21 cellular contexts compared by ENCODE assay signal in the genomic region with DNA sequence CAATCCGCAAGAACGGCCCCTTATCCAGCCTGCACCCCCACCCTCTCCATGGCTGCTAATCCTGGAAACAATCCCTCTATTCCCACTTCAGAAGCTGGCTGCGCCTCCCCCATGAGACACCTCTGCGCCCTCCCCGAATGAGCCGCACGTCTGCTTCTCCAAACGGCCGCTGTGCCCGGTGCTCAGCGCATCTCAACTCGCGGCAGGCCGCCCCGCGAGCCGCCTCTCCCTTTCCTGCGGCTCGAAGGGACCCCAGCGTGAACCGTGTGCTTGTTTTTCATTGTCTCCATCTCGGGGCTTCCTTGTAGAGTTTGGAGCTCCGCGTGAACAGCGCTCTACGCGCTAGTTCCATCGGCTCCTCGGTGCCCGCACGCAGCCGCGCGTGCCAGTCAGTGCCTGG. TPM values are rescaled to one million over a fixed set of nuclear protein-coding genes. Genes with fewer than 3 reads are reported as not detected.
DNase-seq lines count a peak whose midpoint lies in the region; ATAC-seq and TF ChIP-seq lines count a peak whose summit lies in the region.
"Had no signal": no experiment of that assay in that cellular context is flagged by ENCODE, and none has a peak within 500 bp of the region (broad histone marks: within the 10 kb centered on the region; RNA-seq: fewer than 3 reads in every experiment).

No MANE protein-coding gene starts in this region.

- no peak for TF ChIP-seq POLR2A in body of pancreas (IDR thresholded peaks at IDR 0.05)

- no peak overlapping the region for H3K23ac ChIP-seq in H9 (ENCODE audit: insufficient read length, low read depth, low read length)

- H2BK12ac ChIP-seq in H9 (ENCODE audit: insufficient read length, low read depth, low read length): no peak overlapping the region

- H2AK5ac ChIP-seq in H9 (ENCODE audit: insufficient read length, low read length): no peak overlapping the region

- H3K4me1 ChIP-seq in SK-N-SH (ENCODE audit: control insufficient read depth in 1 of 2, insufficient read depth in 2 of 2, low read depth in 1 of 2, low read length in 1 of 2): peaks cover 5 to 19% of the 10 kb centered on the region in 2 experiments; a peak in 3 of 4 replicates
- peaks cover 11% of the 10 kb centered on the region for H3K4me1 ChIP-seq in CD8-positive, alpha-beta memory T cell (ENCODE audit: insufficient read depth, low read length)
- peaks cover 9% of the 10 kb centered on the region in 2 donors for H3K4me1 ChIP-seq in naive thymus-derived CD4-positive, alpha-beta T cell (ENCODE audit: control insufficient read depth in 2 of 2, insufficient read depth in 2 of 2, low read length in 2 of 2)
- peaks cover 2% of the 10 kb centered on the region; the same call in 1 of the 2 replicates for H3K4me1 ChIP-seq in H9 (ENCODE audit: insufficient read depth, low read length)
- H3K4me1 ChIP-seq in body of pancreas: peaks cover 11% of the 10 kb centered on the region
- H3K4me1 ChIP-seq: upper lobe of right lung had no signal

- CTCF ChIA-PET in SK-N-SH (lab: Yijun Ruan, JAX): interaction anchor here (0.7 to 4.4 kb wide), 8 partner anchors 18 to 597 kb away, joined by 3 to 90 read pairs (median 4); no protein-coding TSS in a partner anchor
- CTCF ChIA-PET in CD8-positive, alpha-beta memory T cell (lab: Charles Lee): interaction anchor here (1.0 to 5.0 kb wide), 3 partner anchors 11 to 82 kb away, joined by 3 to 67 read pairs (median 4); no protein-coding TSS in a partner anchor
- CTCF ChIA-PET in naive thymus-derived CD4-positive, alpha-beta T cell (lab: Charles Lee): interaction anchor here (0.5 to 4.6 kb wide), 4 partner anchors 9 to 424 kb away, joined by 4 to 76 read pairs (median 4); no protein-coding TSS in a partner anchor

- no peak overlapping the region for H4K8ac ChIP-seq in H9 (replicated peaks; ENCODE audit: insufficient read length, low read depth, low read length)

- H2BK20ac ChIP-seq in H9 (ENCODE audit: low read depth, low read length, poor library complexity, severe bottlenecking): no peak overlapping the region

- H3K4ac ChIP-seq in H9 (ENCODE audit: low read depth, low read length): no peak overlapping the region

- POLR2A ChIA-PET in SK-N-SH (lab: Yijun Ruan, JAX): no interaction called here
- POLR2A ChIA-PET in CD8-positive, alpha-beta memory T cell (lab: Charles Lee): no interaction called here
- POLR2A ChIA-PET in naive thymus-derived CD4-positive, alpha-beta T cell (lab: Charles Lee): interaction anchor here (0.7 to 2.1 kb wide), 6 partner anchors 11 to 211 kb away, joined by 3 to 7 read pairs (median 4); no protein-coding TSS in a partner anchor

- H3K27ac ChIP-seq in SK-N-SH (ENCODE audit: low read depth in 2 of 2, low read length in 1 of 2) (no peak overlapping the region), H9 (ENCODE audit: insufficient read length, low read depth, low read length) (no peak overlapping the region), body of pancreas (no peak overlapping the region)
- H3K27ac ChIP-seq in CD8-positive, alpha-beta memory T cell (ENCODE audit: low read depth, low read length): no peak overlapping the region
- no peak overlapping the region for H3K27ac ChIP-seq in naive thymus-derived CD4-positive, alpha-beta T cell (ENCODE audit: low read depth, low read length)
- H3K27ac ChIP-seq: BLaER1 treated with 17β-estradiol and CSF1 and Interleukin-3, amounts not matched to agents 10 nM and 100 nM; esophagus muscularis mucosa; upper lobe of right lung had no signal

- no peak overlapping the region for H3K56ac ChIP-seq in H9 (ENCODE audit: insufficient read length, low read depth, low read length)

- no peaks in the 10 kb centered on the region for H3K9me2 ChIP-seq in SK-N-SH

- peak overlapping the region in 4 of 7 donors; percentile 19 to 61 (median 38) for H3K4me3 Mint-ChIP-seq in CD8-positive, alpha-beta memory T cell
- peak overlapping the region; percentile 11 for H3K4me3 Mint-ChIP-seq in central memory CD8-positive, alpha-beta T cell
- H3K4me3 Mint-ChIP-seq in naive thymus-derived CD4-positive, alpha-beta T cell: peak overlapping the region in 7 of 10 donors; percentile 9 to 70 (median 40)
- H3K4me3 Mint-ChIP-seq in H9: no peak overlapping the region
- H3K4me3 Mint-ChIP-seq: stimulated activated naive CD8-positive, alpha-beta T cell treated with anti-CD3 and anti-CD28 coated beads, Interleukin-15, Interleukin-2, amounts not matched to agents 100 ng/mL and 50 ng/mL, for 24 hours; WTC11 had no signal

- H3K27me3 ChIP-seq in SK-N-SH (ENCODE audit: insufficient read depth) (no peaks in the 10 kb centered on the region), H9 (ENCODE audit: insufficient read depth, low read length) (no peaks in the 10 kb centered on the region), body of pancreas (no peaks in the 10 kb centered on the region)
- H3K27me3 ChIP-seq in CD8-positive, alpha-beta memory T cell (ENCODE audit: insufficient read depth, low read length, poor library complexity, severe bottlenecking): no peaks in the 10 kb centered on the region
- H3K27me3 ChIP-seq in naive thymus-derived CD4-positive, alpha-beta T cell (ENCODE audit: control insufficient read depth in 2 of 2, insufficient read depth in 2 of 2, low read length in 2 of 2): no peaks in the 10 kb centered on the region
- H3K27me3 ChIP-seq: MG63, upper lobe of right lung had no signal

- H3K4me2 ChIP-seq in SK-N-SH: no peak overlapping the region
- H3K4me2 ChIP-seq in H9 (ENCODE audit: insufficient read depth, insufficient read length, low read length): no peak overlapping the region
- H3K4me2 ChIP-seq: BLaER1 treated with 17β-estradiol and CSF1 and Interleukin-3, amounts not matched to agents 10 nM and 100 nM had no signal

- peaks cover 13% of the 10 kb centered on the region for H3F3A ChIP-seq in SK-N-SH (replicated peaks; ENCODE audit: insufficient read depth)

- H3K79me2 ChIP-seq in SK-N-SH (ENCODE audit: insufficient read depth) (no peaks in the 10 kb centered on the region), H9 (ENCODE audit: insufficient read depth, low read length) (no peaks in the 10 kb centered on the region)

- H3K36me3 ChIP-seq in SK-N-SH (replicated peaks in 1 of 2; ENCODE audit: control insufficient read depth in 1 of 2, insufficient read depth in 2 of 2, low read length in 1 of 2) (no peaks in the 10 kb centered on the region), body of pancreas (replicated peaks in 1 of 2; ENCODE audit: insufficient read depth in 1 of 2, low read depth in 2 of 2) (no peaks in the 10 kb centered on the region)
- H3K36me3 ChIP-seq in CD8-positive, alpha-beta memory T cell (ENCODE audit: insufficient read depth, low read length): no peaks in the 10 kb centered on the region
- no peaks in the 10 kb centered on the region for H3K36me3 ChIP-seq in naive thymus-derived CD4-positive, alpha-beta T cell (ENCODE audit: control insufficient read depth in 2 of 3, insufficient read depth in 3 of 3, low read length in 3 of 3)
- H3K36me3 ChIP-seq: BLaER1 treated with 17β-estradiol and CSF1 and Interleukin-3, amounts not matched to agents 10 nM and 100 nM; esophagus muscularis mucosa; MG63; upper lobe of right lung had no signal

- no peaks in the 10 kb centered on the region for H3K23me2 ChIP-seq in H9 (ENCODE audit: insufficient read length, low read depth, low read length, poor library complexity, severe bottlenecking)

- H4K20me1 ChIP-seq in SK-N-SH (ENCODE audit: insufficient read depth) (no peaks in the 10 kb centered on the region), H9 (ENCODE audit: control insufficient read depth, insufficient read depth, insufficient read length) (no peaks in the 10 kb centered on the region)
- H4K20me1 ChIP-seq: BLaER1 treated with 17β-estradiol and CSF1 and Interleukin-3, amounts not matched to agents 10 nM and 100 nM had no signal

- TF ChIP-seq RAD21 in SK-N-SH (IDR thresholded peaks at IDR 0.05; ENCODE audit: low read length): no peak

- no peak overlapping the region for H3T11ph ChIP-seq in H9 (ENCODE audit: low read length)

- H2BK15ac ChIP-seq in H9 (ENCODE audit: low read depth, low read length): no peak overlapping the region

- TF ChIP-seq CTCF in SK-N-SH (IDR thresholded peaks at IDR 0.05) (no peak), H9 (conservative IDR thresholded peaks at IDR 0.05) (no peak), body of pancreas (IDR thresholded peaks at IDR 0.05) (no peak)

- peaks cover 15 to 24% of the 10 kb centered on the region in 2 donors for H3K27me3 Mint-ChIP-seq in CD8-positive, alpha-beta memory T cell
- peaks cover 21% of the 10 kb centered on the region for H3K27me3 Mint-ChIP-seq in central memory CD8-positive, alpha-beta T cell
- H3K27me3 Mint-ChIP-seq in naive thymus-derived CD4-positive, alpha-beta T cell: peaks cover 0 to 27% (median 6%) of the 10 kb centered on the region in 5 donors
- H3K27me3 Mint-ChIP-seq in H9 (ENCODE audit: low read depth): no peaks in the 10 kb centered on the region

- no peak overlapping the region for H4K91ac ChIP-seq in H9 (ENCODE audit: insufficient read length, low read depth, low read length)

- intact Hi-C loops in naive thymus-derived CD4-positive, alpha-beta T cell (cut with micrococcal nuclease): no loop called here
- intact Hi-C loops in body of pancreas (cut with DNase I): no loop called here

- H3K4me3 ChIP-seq in SK-N-SH (ENCODE audit: low read depth in 2 of 2, low read length in 1 of 2): peak overlapping the region in 1 of 2 experiments; percentile 9; a peak in 1 of 4 replicates
- no peak overlapping the region for H3K4me3 ChIP-seq in CD8-positive, alpha-beta memory T cell (ENCODE audit: low read length)
- H3K4me3 ChIP-seq in naive thymus-derived CD4-positive, alpha-beta T cell (ENCODE audit: low read length): no peak overlapping the region
- no peak overlapping the region for H3K4me3 ChIP-seq in body of pancreas
- H3K4me3 ChIP-seq: BLaER1 treated with 17β-estradiol and CSF1 and Interleukin-3, amounts not matched to agents 10 nM and 100 nM; MG63; upper lobe of right lung had no signal

- no peak overlapping the region for H3K14ac ChIP-seq in H9 (ENCODE audit: insufficient read depth, low read length)

- H3K9me3 ChIP-seq in SK-N-SH (no peaks in the 10 kb centered on the region), H9 (ENCODE audit: control insufficient read depth, low read depth, low read length) (no peaks in the 10 kb centered on the region), body of pancreas (no peaks in the 10 kb centered on the region)
- H3K9me3 ChIP-seq in CD8-positive, alpha-beta memory T cell (ENCODE audit: low read length): no peaks in the 10 kb centered on the region
- no peaks in the 10 kb centered on the region for H3K9me3 ChIP-seq in naive thymus-derived CD4-positive, alpha-beta T cell (ENCODE audit: control insufficient read depth in 2 of 3, low read length in 3 of 3)
- H3K9me3 ChIP-seq: BLaER1 treated with 17β-estradiol and CSF1 and Interleukin-3, amounts not matched to agents 10 nM and 100 nM; esophagus muscularis mucosa; MG63; upper lobe of right lung had no signal

- no peak overlapping the region for H3K18ac ChIP-seq in H9 (ENCODE audit: insufficient read length, low read depth, low read length)

- TF ChIP-seq EP300 in SK-N-SH (IDR thresholded peaks at IDR 0.05; ENCODE audit: borderline replicate concordance in 1 of 2, low read depth in 1 of 2, low read length in 1 of 2): no peak

- DNase-seq in SK-N-SH: peak; percentile 49
- DNase-seq in CD8-positive, alpha-beta memory T cell: peak in 1 of 5 donors; percentile 7
- no peak for DNase-seq in central memory CD8-positive, alpha-beta T cell (ENCODE audit: low spot score in 2 of 2)
- DNase-seq in naive thymus-derived CD4-positive, alpha-beta T cell: no peak
- no peak for DNase-seq in H9
- no peak for DNase-seq in body of pancreas
- DNase-seq: activated gamma-delta T cell treated with Interleukin-2 at 50 U/mL for 16 hours, mammary epithelial cell, MG63, NCI-H1694, NCI-H446, T-cell, upper lobe of right lung had no signal

- no peak overlapping the region for H2BK120ac ChIP-seq in H9 (ENCODE audit: low read depth, low read length, poor library complexity, severe bottlenecking)

- H3K9ac ChIP-seq in SK-N-SH (no peak overlapping the region), H9 (ENCODE audit: extremely low read depth, insufficient read length, low read length) (no peak overlapping the region)
- H3K9ac ChIP-seq: BLaER1 treated with 17β-estradiol and CSF1 and Interleukin-3, amounts not matched to agents 10 nM and 100 nM had no signal

- peak overlapping the region in 1 of 8 donors; percentile 39 for H3K27ac Mint-ChIP-seq in CD8-positive, alpha-beta memory T cell
- H3K27ac Mint-ChIP-seq in central memory CD8-positive, alpha-beta T cell (ENCODE audit: low read depth): no peak overlapping the region
- peak overlapping the region in 2 of 9 donors; percentile 5 to 31 for H3K27ac Mint-ChIP-seq in naive thymus-derived CD4-positive, alpha-beta T cell
- no peak overlapping the region for H3K27ac Mint-ChIP-seq in H9
- H3K27ac Mint-ChIP-seq: stimulated activated naive CD8-positive, alpha-beta T cell treated with anti-CD3 and anti-CD28 coated beads, Interleukin-15, Interleukin-2, amounts not matched to agents 100 ng/mL and 50 ng/mL, for 24 hours; T-cell; WTC11 had no signal

- no peak overlapping the region for H2BK5ac ChIP-seq in H9 (ENCODE audit: insufficient read length, low read length)

- no peak overlapping the region for H4K5ac ChIP-seq in H9 (ENCODE audit: insufficient read length, low read depth, low read length)

- ATAC-seq in SK-N-SH treated with all-trans-retinoic acid at 6 μM for 48 hours (no peak; the same call in 2 of the 3 replicates), body of pancreas (no peak), GM18498 (IDR thresholded peaks at IDR 0.05; ENCODE audit: unreplicated experiment) (no peak)
- ATAC-seq in central memory CD8-positive, alpha-beta T cell (replicated peaks; ENCODE audit: extremely low read depth, poor library complexity, severe bottlenecking): no peak
- ATAC-seq in naive thymus-derived CD4-positive, alpha-beta T cell: no peak
- ATAC-seq: T-cell, upper lobe of right lung, WTC11 had no signal

- H3K79me1 ChIP-seq in H9 (ENCODE audit: insufficient read depth, low read depth, low read length, poor library complexity, severe bottlenecking): no peaks in the 10 kb centered on the region

- no peaks in the 10 kb centered on the region for H3K9me3 Mint-ChIP-seq in CD8-positive, alpha-beta memory T cell
- no peaks in the 10 kb centered on the region for H3K9me3 Mint-ChIP-seq in central memory CD8-positive, alpha-beta T cell
- peaks cover 0 to 2% (median 0%) of the 10 kb centered on the region in 11 donors for H3K9me3 Mint-ChIP-seq in naive thymus-derived CD4-positive, alpha-beta T cell
- H3K9me3 Mint-ChIP-seq in H9: no peaks in the 10 kb centered on the region
- H3K9me3 Mint-ChIP-seq: stimulated activated naive CD8-positive, alpha-beta T cell treated with anti-CD3 and anti-CD28 coated beads, Interleukin-15, Interleukin-2, amounts not matched to agents 100 ng/mL and 50 ng/mL, for 24 hours; T-cell; WTC11 had no signal

- H2AFZ ChIP-seq in SK-N-SH (ENCODE audit: low read depth): no peak overlapping the region
- H2AFZ ChIP-seq in H9 (ENCODE audit: low read length): no peak overlapping the region

- 62% methylated on average over 34 of the region's 34 CpGs for WGBS in SK-N-SH (ENCODE audit: low lambda C conversion rate)
- no CpG with 5 or more reads among the region's 34 CpGs for WGBS in H9 (ENCODE audit: extremely low coverage, insufficient read length, low lambda C conversion rate)
- WGBS in body of pancreas, 2 donors: 18 to 48% methylated on average over 32 to 34 of the region's 34 CpGs

- H3K36me3 Mint-ChIP-seq in CD8-positive, alpha-beta memory T cell: peaks cover 0 to 3% (median 0%) of the 10 kb centered on the region in 3 donors
- H3K36me3 Mint-ChIP-seq in central memory CD8-positive, alpha-beta T cell (ENCODE audit: insufficient read depth): no peaks in the 10 kb centered on the region
- H3K36me3 Mint-ChIP-seq in naive thymus-derived CD4-positive, alpha-beta T cell: peaks cover 0 to 5% (median 0%) of the 10 kb centered on the region in 5 donors
- no peaks in the 10 kb centered on the region for H3K36me3 Mint-ChIP-seq in H9 (ENCODE audit: insufficient read depth in 1 of 3, low read depth in 3 of 3)
- H3K36me3 Mint-ChIP-seq: T-cell, WTC11 had no signal

- H3K4me1 Mint-ChIP-seq in CD8-positive, alpha-beta memory T cell: peaks cover 14 to 27% (median 20%) of the 10 kb centered on the region in 3 donors
- peaks cover 16% of the 10 kb centered on the region for H3K4me1 Mint-ChIP-seq in central memory CD8-positive, alpha-beta T cell
- peaks cover 8 to 39% (median 14%) of the 10 kb centered on the region in 7 donors for H3K4me1 Mint-ChIP-seq in naive thymus-derived CD4-positive, alpha-beta T cell
- H3K4me1 Mint-ChIP-seq in H9: peaks cover 33 to 36% of the 10 kb centered on the region in 2 experiments

RNA-seq across cellular contexts. Expression of a gene that starts 20.8 kb away (rescaled TPM):
- not detected in 2 replicates for polyA plus RNA-seq in SK-N-SH (2012; rRNA removed)
- not detected in 2 replicates for polyA plus RNA-seq in SK-N-SH (2012; cell fraction: cytosol; rRNA removed)
- not detected in 2 replicates for polyA plus RNA-seq in SK-N-SH (2012; cell fraction: nucleus; rRNA removed)
- total RNA-seq in CD8-positive, alpha-beta memory T cell: not detected
- polyA plus RNA-seq in CD8-positive, alpha-beta memory T cell: not detected
- total RNA-seq in naive thymus-derived CD4-positive, alpha-beta T cell: not detected
- polyA plus RNA-seq in naive thymus-derived CD4-positive, alpha-beta T cell: not detected
- not detected in 2 replicates for total RNA-seq in H9 (2021)
- not detected for total RNA-seq in body of pancreas
- total RNA-seq: esophagus muscularis mucosa, mammary epithelial cell, renal cortical epithelial cell, T-cell, WTC11 had no signal
- polyA plus RNA-seq: mammary epithelial cell, neural cell had no signal

RNA-seq across cellular contexts. Expression of a gene that starts 58.3 kb away (rescaled TPM):
- 195 and 217 TPM in 2 replicates for polyA plus RNA-seq in SK-N-SH (2012; rRNA removed)
- 185 and 227 TPM in 2 replicates for polyA plus RNA-seq in SK-N-SH (2012; cell fraction: cytosol; rRNA removed)
- 101 and 146 TPM in 2 replicates for polyA plus RNA-seq in SK-N-SH (2012; cell fraction: nucleus; rRNA removed)
- total RNA-seq in CD8-positive, alpha-beta memory T cell: 100 to 1,000 TPM; 562 to 566 TPM
- polyA plus RNA-seq in CD8-positive, alpha-beta memory T cell: 261 TPM
- total RNA-seq in naive thymus-derived CD4-positive, alpha-beta T cell: 100 to 1,000 TPM in 4 of 5 experiments, 10 to 100 TPM in 1; 88.1 to 449 (median 159) TPM
- 100 to 1,000 TPM; 193 to 269 TPM for polyA plus RNA-seq in naive thymus-derived CD4-positive, alpha-beta T cell
- 411 and 420 TPM in 2 replicates for total RNA-seq in H9 (2021)
- total RNA-seq in body of pancreas: 10 to 100 TPM; 33.6 to 80.9 TPM

Comparison
In these comparisons a context has a peak if more than half of its experiments do, and no peak if none do; other contexts are left out.
1. H3K4me3 Mint-ChIP-seq: peak in CD8-positive, alpha-beta memory T cell (4 of 7), central memory CD8-positive, alpha-beta T cell (single experiment) and naive thymus-derived CD4-positive, alpha-beta T cell (7 of 10); none in H9 (0 of 2).